Comparison of ENCODE assay signal across 9 cellular contexts in genomic region chr10:29304259-29305030, GRCh38. TPM values are rescaled to one million over a fixed set of nuclear protein-coding genes. Genes with fewer than 3 reads are reported as not detected.
DNase-seq lines count a peak whose midpoint lies in the region; ATAC-seq and TF ChIP-seq lines count a peak whose summit lies in the region.
"Had no signal": no experiment of that assay in that cellular context is flagged by ENCODE, and none has a peak within 500 bp of the region (broad histone marks: within the 10 kb centered on the region; RNA-seq: fewer than 3 reads in every experiment).

No MANE protein-coding gene starts in this region.

- no peaks in the 10 kb centered on the region for H3K27me3 ChIP-seq in left ventricle myocardium inferior (ENCODE audit: low read depth)

- no peaks in the 10 kb centered on the region for H3K36me3 ChIP-seq in left ventricle myocardium inferior

- TF ChIP-seq CTCF in left ventricle myocardium inferior (IDR thresholded peaks at IDR 0.05; ENCODE audit: borderline replicate concordance) = peak; percentile 87

- H3K9me3 ChIP-seq in left ventricle myocardium inferior (replicated peaks) = peaks cover 27% of the 10 kb centered on the region

- H3K27ac ChIP-seq in left ventricle myocardium inferior (replicated peaks) = peak overlapping the region; percentile 22

- peaks cover 12% of the 10 kb centered on the region for H3K4me1 ChIP-seq in left ventricle myocardium inferior

- ATAC-seq in HG03354 (IDR thresholded peaks at IDR 0.05; ENCODE audit: poor library complexity, severe bottlenecking, unreplicated experiment) (peak; percentile 63), HG02870 (IDR thresholded peaks at IDR 0.05; ENCODE audit: unreplicated experiment) (no peak)

- DNase-seq in NCI-H510A treated with DMSO at 0.1 percent for 48 hours (lab: John Stamatoyannopoulos, UW) (peak; percentile 43), NCI-H510A (lab: John Stamatoyannopoulos, UW) (no peak), NCI-H69 (lab: John Stamatoyannopoulos, UW) (peak; percentile 79), amniotic epithelial cell (ENCODE audit: low read depth) (peak; percentile 61), left ventricle myocardium inferior (peak; percentile 26), putamen (ENCODE audit: low spot score) (peak; percentile 86)

- H3K4me3 ChIP-seq in left ventricle myocardium inferior = peak overlapping the region; percentile 19

- intact Hi-C loops in left ventricle myocardium inferior (cut with micrococcal nuclease) = loop anchor here (5.0 to 10.0 kb wide), 2 partner anchors 640 to 677 kb away; no protein-coding TSS in a partner anchor

RNA-seq across cellular contexts. Expression of gene LYZL1, which starts 15.6 kb away (rescaled TPM):
- total RNA-seq in left ventricle myocardium inferior = not detected
- total RNA-seq: CD8-positive, alpha-beta memory T cell had no signal
